1 cellular context compared by ENCODE assay signal in genomic region chr2:84033347-84033974, GRCh38.
TF ChIP-seq lines count a peak whose summit lies in the region.

No MANE protein-coding gene starts in this region.

TF ChIP-seq in IMR-90, 13 proteins besides CTCF, POLR2A, EP300 and RAD21 (continued from another document):
- TF ChIP-seq MXI1 (IDR thresholded peaks at IDR 0.05; ENCODE audit: borderline replicate concordance, low read depth, low read length) (no peak), FOS (IDR thresholded peaks at IDR 0.05; ENCODE audit: low read depth, low read length) (no peak), ELK1 (IDR thresholded peaks at IDR 0.05; ENCODE audit: borderline replicate concordance, low read depth, low read length) (no peak), CEBPB (IDR thresholded peaks at IDR 0.05; ENCODE audit: low read depth, low read length) (no peak)
TF ChIP-seq in IMR-90: peak in this region for 0.
